ENCODE assay signal across 8 cellular contexts in the genomic region with DNA sequence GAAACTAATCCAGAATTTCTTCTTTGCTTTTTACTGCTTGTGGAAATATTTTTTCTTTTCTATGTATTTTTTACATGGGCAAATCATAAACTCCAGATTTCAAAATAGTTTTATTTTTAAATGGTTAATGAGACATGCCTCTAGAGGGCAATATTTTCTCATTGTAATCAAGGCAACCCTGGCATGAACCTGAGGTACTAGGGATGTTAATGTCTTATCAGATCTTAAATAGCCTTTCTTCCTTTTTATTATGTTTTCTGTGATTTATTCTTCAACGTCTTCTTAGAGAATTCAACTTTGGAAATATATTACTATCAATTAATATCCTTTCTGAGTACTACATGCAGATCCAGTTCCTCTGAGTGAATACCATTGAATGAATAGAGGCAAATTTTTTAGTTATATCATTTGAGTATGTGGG.
A peak's percentile ranks its signal among the peaks of the same experiment; 100 is the strongest.
DNase-seq lines count a peak whose midpoint lies in the region; ATAC-seq and TF ChIP-seq lines count a peak whose summit lies in the region.

No MANE protein-coding gene starts in this region.

- POLR2A ChIA-PET in IMR-90 (lab: Charles Lee; ENCODE audit: unreplicated experiment), result no interaction called here

- peak; percentile 84 for TF ChIP-seq RAD21 in IMR-90 (IDR thresholded peaks at IDR 0.05; ENCODE audit: low read length)

- no peak overlapping the region for H2AK9ac ChIP-seq in IMR-90 (replicated peaks; ENCODE audit: low read depth, low read length, poor library complexity)

- H3K4me3 ChIP-seq in IMR-90 (ENCODE audit: insufficient read depth, low read depth, low read length), result no peak overlapping the region
- no peak overlapping the region for H3K4me3 ChIP-seq in smooth muscle cell

- CTCF ChIA-PET in IMR-90 (lab: Yijun Ruan, JAX), result interaction anchor here (0.6 to 1.8 kb wide), 2 partner anchors 182 to 392 kb away, joined by 5 to 10 read pairs; no protein-coding TSS in a partner anchor

- no peak overlapping the region for H3K4ac ChIP-seq in IMR-90 (ENCODE audit: low read depth, low read length)

- H3F3A ChIP-seq in smooth muscle cell (ENCODE audit: low read depth), result no peaks in the 10 kb centered on the region

- H3K14ac ChIP-seq in IMR-90 (replicated peaks; ENCODE audit: low read depth, low read length), result no peak overlapping the region

- dilution Hi-C loops in IMR-90 (cut with HindIII; ENCODE audit: low sequenced_read_pairs, unreplicated experiment), result no loop called here

- H2BK15ac ChIP-seq in IMR-90 (ENCODE audit: low read depth, low read length), result no peak overlapping the region

- H2BK20ac ChIP-seq in IMR-90 (ENCODE audit: low read depth, low read length), result no peak overlapping the region

- no peak overlapping the region for H3K56ac ChIP-seq in IMR-90 (ENCODE audit: extremely low read depth, insufficient read depth, low read length)

- no peak overlapping the region for H3K4me2 ChIP-seq in IMR-90 (ENCODE audit: low read depth, low read length)
- H3K4me2 ChIP-seq in smooth muscle cell, result peak overlapping the region; percentile 23

- intact Hi-C loops in IMR-90 (cut with micrococcal nuclease), result loop anchor here (1.0 to 5.0 kb wide), 4 partner anchors 155 to 388 kb away; no protein-coding TSS in a partner anchor

- H3K9me1 ChIP-seq in IMR-90 (ENCODE audit: insufficient read depth, low read length), result no peaks in the 10 kb centered on the region

- H3K23ac ChIP-seq in IMR-90 (ENCODE audit: low read depth, low read length), result no peak overlapping the region

- H3K36me3 ChIP-seq in IMR-90 (ENCODE audit: control insufficient read depth, insufficient read depth, low read length) (no peaks in the 10 kb centered on the region), smooth muscle cell (ENCODE audit: low read depth) (no peaks in the 10 kb centered on the region)

- H2AFZ ChIP-seq in IMR-90 (replicated peaks; ENCODE audit: low read length, poor library complexity) (no peak overlapping the region), smooth muscle cell (ENCODE audit: low read depth) (no peak overlapping the region)

- DNase-seq in DMS153 (lab: John Stamatoyannopoulos, UW) (peak; percentile 4), IMR-90 (peak; percentile 79), SK-MEL-5 (ENCODE audit: low read depth, low spot score) (peak; percentile 78), fibroblast of the conjunctiva (ENCODE audit: low read depth) (peak; percentile 51), smooth muscle cell (lab: John Stamatoyannopoulos, UW; ENCODE audit: unreplicated experiment) (no peak)

- H2AK5ac ChIP-seq in IMR-90 (ENCODE audit: low read depth, low read length), result no peak overlapping the region

- no peak overlapping the region for H3K18ac ChIP-seq in IMR-90 (ENCODE audit: low read depth, low read length)

- ATAC-seq in IMR-90 (ENCODE audit: low read depth) (peak; percentile 75), GM18505 (IDR thresholded peaks at IDR 0.05; ENCODE audit: unreplicated experiment) (no peak), HG03175 (IDR thresholded peaks at IDR 0.05; ENCODE audit: unreplicated experiment) (no peak), GM21360 (IDR thresholded peaks at IDR 0.05; ENCODE audit: unreplicated experiment) (no peak)

- H3K27ac ChIP-seq in IMR-90 (ENCODE audit: insufficient read depth, low read length) (no peak overlapping the region), smooth muscle cell (ENCODE audit: low read depth) (no peak overlapping the region)

- H3K9ac ChIP-seq in IMR-90 (ENCODE audit: low read depth, low read length) (no peak overlapping the region), smooth muscle cell (ENCODE audit: low read depth) (no peak overlapping the region)

- H3K4me1 ChIP-seq in IMR-90 (ENCODE audit: control insufficient read depth, insufficient read depth, low read length) (no peaks in the 10 kb centered on the region), smooth muscle cell (ENCODE audit: low read depth) (peaks cover 11% of the 10 kb centered on the region)

- no peak overlapping the region for H2BK120ac ChIP-seq in IMR-90 (ENCODE audit: low read depth, low read length)

- in situ Hi-C loops in IMR-90 (cut with MboI; ENCODE audit: low sequenced_read_pairs), result loop anchor here (5.0 kb wide), 1 partner anchor 390 kb away; no protein-coding TSS in a partner anchor
- in situ Hi-C loops in SK-MEL-5 (cut with HindIII; ENCODE audit: low pct_unique_long_range_greater_than_20kb, low sequenced_read_pairs), result no loop called here

- no peak overlapping the region for H4K91ac ChIP-seq in IMR-90 (ENCODE audit: insufficient read depth, low read depth, low read length)

- BruUV-seq in IMR-90 (replicated peaks; lab: Mats Ljungman, UMichigan), result no TSS peak

- H4K5ac ChIP-seq in IMR-90 (ENCODE audit: low read depth, low read length), result no peak overlapping the region

- TF ChIP-seq CTCF in IMR-90 (conservative IDR thresholded peaks at IDR 0.05; ENCODE audit: low read depth, low read length) (peak; percentile 71), smooth muscle cell (IDR thresholded peaks at IDR 0.05; ENCODE audit: borderline replicate concordance, insufficient read depth, poor library complexity, severe bottlenecking) (peak; percentile 60)

- no peaks in the 10 kb centered on the region for H3K79me2 ChIP-seq in smooth muscle cell (ENCODE audit: low read depth)

- H3K79me1 ChIP-seq in IMR-90 (ENCODE audit: low read depth in 1 of 2, low read length in 2 of 2), result peaks cover 0 to 3% of the 10 kb centered on the region in 2 experiments; a peak in 1 of 4 replicates

- TF ChIP-seq POLR2A in IMR-90 (IDR thresholded peaks at IDR 0.05; ENCODE audit: low read depth, low read length) (no peak), GM18505 (IDR thresholded peaks at IDR 0.05; ENCODE audit: borderline replicate concordance, extremely low read depth, insufficient read depth, insufficient read length) (no peak)

- H4K20me1 ChIP-seq in IMR-90 (ENCODE audit: insufficient read depth, low read length) (no peaks in the 10 kb centered on the region), smooth muscle cell (ENCODE audit: low read depth) (no peaks in the 10 kb centered on the region)

- H2BK5ac ChIP-seq in IMR-90 (ENCODE audit: low read depth, low read length, poor library complexity, severe bottlenecking), result peak overlapping the region; percentile 79

- WGBS in IMR-90 (ENCODE audit: extremely low coverage in 2 of 2, insufficient read length in 1 of 2), 2 experiments, result no CpG with 5 or more reads among the region's 1 CpG
- WGBS in smooth muscle cell (ENCODE audit: low lambda C conversion rate), result 0% methylated on average over 1 of the region's 1 CpG

- no peaks in the 10 kb centered on the region for H3K27me3 ChIP-seq in IMR-90 (ENCODE audit: control insufficient read depth, insufficient read depth, low read length)
- no peaks in the 10 kb centered on the region for H3K27me3 ChIP-seq in smooth muscle cell (ENCODE audit: low read depth)

- H4K8ac ChIP-seq in IMR-90 (ENCODE audit: low read depth in 2 of 2, low read length in 2 of 2), result no peak overlapping the region

- no peaks in the 10 kb centered on the region for H3K9me3 ChIP-seq in IMR-90 (ENCODE audit: control insufficient read depth, insufficient read depth, low read length)
- H3K9me3 ChIP-seq in smooth muscle cell (replicated peaks; ENCODE audit: low read depth), result no peaks in the 10 kb centered on the region

TF ChIP-seq in IMR-90, 13 proteins besides CTCF, POLR2A, EP300 and RAD21:
- TF ChIP-seq CEBPB (IDR thresholded peaks at IDR 0.05; ENCODE audit: low read depth, low read length), result no peak
- peak; percentile 73 for TF ChIP-seq SMC3 (IDR thresholded peaks at IDR 0.05; ENCODE audit: low read depth, low read length)
- TF ChIP-seq MAFK (IDR thresholded peaks at IDR 0.05; ENCODE audit: low read depth, low read length), result no peak
